In the genomic region with DNA sequence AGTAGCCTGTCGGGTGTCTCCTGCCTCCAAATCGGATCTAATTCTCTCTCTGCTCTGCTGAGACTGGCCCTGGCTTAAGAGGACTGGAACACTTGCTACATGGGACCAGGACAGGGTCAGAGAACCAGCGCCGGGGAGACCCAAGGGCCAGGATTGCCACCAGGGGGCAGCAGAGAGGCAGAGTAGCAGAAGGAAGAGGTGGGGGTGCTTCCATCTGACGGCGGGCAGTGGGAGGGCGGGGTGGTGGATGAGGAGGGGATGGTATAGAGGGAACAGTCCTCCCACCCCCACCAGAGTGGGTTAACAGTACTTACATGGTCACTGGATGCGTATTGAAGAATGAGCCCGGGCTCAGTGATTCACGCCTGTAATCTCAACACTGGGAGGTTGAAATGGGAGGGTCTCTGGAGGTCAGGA, we compare ENCODE assay signal across 1 cellular context.
TF ChIP-seq lines count a peak whose summit lies in the region.

No MANE protein-coding gene starts in this region.

TF ChIP-seq in endothelial cell of umbilical vein, 7 proteins besides CTCF, POLR2A, EP300 and RAD21 (continued from another document):
- TF ChIP-seq MAX (IDR thresholded peaks at IDR 0.05; ENCODE audit: insufficient read depth, insufficient read length): no peak
- no peak for TF ChIP-seq FOS (IDR thresholded peaks at IDR 0.05; ENCODE audit: borderline replicate concordance, insufficient read depth, low read length)
- no peak for TF ChIP-seq POLR2AphosphoS5 (IDR thresholded peaks at IDR 0.05; ENCODE audit: insufficient read depth, low read depth, low read length)
- TF ChIP-seq MYC (IDR thresholded peaks at IDR 0.05; ENCODE audit: low read depth, low read length): no peak
TF ChIP-seq in endothelial cell of umbilical vein: peak in this region for 0.
